ENCODE assay signal across 1 cellular context in the genomic region with DNA sequence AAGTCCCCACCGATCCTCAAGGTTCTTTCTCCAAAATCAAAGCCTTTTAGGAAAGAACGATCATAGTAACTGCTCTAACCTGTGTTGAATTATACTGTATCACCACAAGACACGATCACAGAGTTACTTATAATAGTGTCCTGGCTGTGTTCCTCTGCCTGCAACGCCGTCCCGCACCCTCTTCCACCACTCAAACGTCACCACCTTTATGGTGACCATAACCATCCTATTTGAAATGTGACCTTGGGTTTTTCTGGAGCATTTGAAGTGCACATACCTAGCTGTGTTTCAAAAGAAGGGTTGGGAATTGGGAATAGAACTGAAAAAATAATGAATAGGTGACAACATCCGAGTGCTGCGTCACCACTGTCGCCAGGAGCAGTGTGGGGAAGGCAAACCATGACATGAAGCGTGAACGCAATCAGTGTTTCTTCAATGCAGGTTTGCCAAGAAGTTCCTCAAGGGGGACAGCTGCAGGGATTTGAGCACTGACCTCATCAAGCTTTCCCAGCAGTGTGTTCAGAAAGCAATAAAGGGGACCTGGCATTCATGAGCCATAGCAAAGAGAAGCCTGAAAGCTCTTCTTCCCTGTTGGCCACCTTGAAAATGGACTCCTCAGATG.
TF ChIP-seq lines count a peak whose summit lies in the region.

No MANE protein-coding gene starts in this region.

TF ChIP-seq in endothelial cell of umbilical vein, 7 proteins besides CTCF, POLR2A, EP300 and RAD21:
- TF ChIP-seq EZH2 (IDR thresholded peaks at IDR 0.05; ENCODE audit: borderline replicate concordance, low read depth, low read length, severe bottlenecking) = no peak
- no peak for TF ChIP-seq JUN (IDR thresholded peaks at IDR 0.05; ENCODE audit: borderline replicate concordance, insufficient read depth, insufficient read length, low read depth)
- no peak for TF ChIP-seq POLR2AphosphoS5 (IDR thresholded peaks at IDR 0.05; ENCODE audit: insufficient read depth, low read depth, low read length)
- TF ChIP-seq GATA2 (IDR thresholded peaks at IDR 0.05; ENCODE audit: insufficient read depth, insufficient read length, low read depth, low read length) = no peak
- TF ChIP-seq FOS (IDR thresholded peaks at IDR 0.05; ENCODE audit: borderline replicate concordance, insufficient read depth, low read length) = no peak
- TF ChIP-seq, protein P1, sequence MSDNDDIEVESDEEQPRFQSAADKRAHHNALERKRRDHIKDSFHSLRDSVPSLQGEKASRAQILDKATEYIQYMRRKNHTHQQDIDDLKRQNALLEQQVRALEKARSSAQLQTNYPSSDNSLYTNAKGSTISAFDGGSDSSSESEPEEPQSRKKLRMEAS (IDR thresholded peaks at IDR 0.05; ENCODE audit: insufficient read depth, insufficient read length) = no peak
- no peak for TF ChIP-seq MYC (IDR thresholded peaks at IDR 0.05; ENCODE audit: low read depth, low read length)
